In the genomic region with DNA sequence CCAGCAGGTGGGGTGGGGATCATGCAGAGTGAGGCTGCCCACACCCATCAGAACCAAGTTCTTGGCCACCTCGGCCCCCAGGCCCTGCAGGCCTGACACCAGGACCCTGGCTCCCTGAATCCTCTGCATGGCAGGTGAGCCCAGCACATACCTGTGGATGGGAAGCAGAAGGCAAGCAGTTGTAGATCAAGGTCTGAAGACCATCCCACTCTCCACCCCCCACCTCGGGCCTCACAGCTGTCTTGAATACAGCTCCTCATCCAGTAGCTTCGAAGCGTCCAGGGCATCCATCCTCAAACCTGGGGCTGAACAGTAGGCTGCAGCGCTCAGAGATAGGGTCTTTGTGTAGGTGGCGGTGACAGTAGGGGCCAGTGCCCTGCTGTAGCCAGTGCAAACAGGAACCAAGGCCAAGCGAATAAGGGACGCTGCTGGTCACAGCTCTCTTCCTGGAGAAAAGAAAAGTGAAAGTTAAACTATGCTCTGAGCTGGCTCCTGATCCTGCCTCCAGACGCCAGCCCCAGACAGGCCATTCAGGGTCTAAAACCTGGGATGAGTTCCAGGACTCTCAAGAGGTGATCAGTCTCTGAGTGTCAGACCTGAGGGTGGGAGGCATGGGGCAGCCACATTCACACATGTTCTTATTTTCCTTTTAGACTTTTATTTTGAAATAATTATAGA, we compare ENCODE assay signal across 8 cellular contexts. TPM values are rescaled to one million over a fixed set of nuclear protein-coding genes. Genes with fewer than 3 reads are reported as not detected.
DNase-seq lines count a peak whose midpoint lies in the region; ATAC-seq and TF ChIP-seq lines count a peak whose summit lies in the region.

A gene with protein sequence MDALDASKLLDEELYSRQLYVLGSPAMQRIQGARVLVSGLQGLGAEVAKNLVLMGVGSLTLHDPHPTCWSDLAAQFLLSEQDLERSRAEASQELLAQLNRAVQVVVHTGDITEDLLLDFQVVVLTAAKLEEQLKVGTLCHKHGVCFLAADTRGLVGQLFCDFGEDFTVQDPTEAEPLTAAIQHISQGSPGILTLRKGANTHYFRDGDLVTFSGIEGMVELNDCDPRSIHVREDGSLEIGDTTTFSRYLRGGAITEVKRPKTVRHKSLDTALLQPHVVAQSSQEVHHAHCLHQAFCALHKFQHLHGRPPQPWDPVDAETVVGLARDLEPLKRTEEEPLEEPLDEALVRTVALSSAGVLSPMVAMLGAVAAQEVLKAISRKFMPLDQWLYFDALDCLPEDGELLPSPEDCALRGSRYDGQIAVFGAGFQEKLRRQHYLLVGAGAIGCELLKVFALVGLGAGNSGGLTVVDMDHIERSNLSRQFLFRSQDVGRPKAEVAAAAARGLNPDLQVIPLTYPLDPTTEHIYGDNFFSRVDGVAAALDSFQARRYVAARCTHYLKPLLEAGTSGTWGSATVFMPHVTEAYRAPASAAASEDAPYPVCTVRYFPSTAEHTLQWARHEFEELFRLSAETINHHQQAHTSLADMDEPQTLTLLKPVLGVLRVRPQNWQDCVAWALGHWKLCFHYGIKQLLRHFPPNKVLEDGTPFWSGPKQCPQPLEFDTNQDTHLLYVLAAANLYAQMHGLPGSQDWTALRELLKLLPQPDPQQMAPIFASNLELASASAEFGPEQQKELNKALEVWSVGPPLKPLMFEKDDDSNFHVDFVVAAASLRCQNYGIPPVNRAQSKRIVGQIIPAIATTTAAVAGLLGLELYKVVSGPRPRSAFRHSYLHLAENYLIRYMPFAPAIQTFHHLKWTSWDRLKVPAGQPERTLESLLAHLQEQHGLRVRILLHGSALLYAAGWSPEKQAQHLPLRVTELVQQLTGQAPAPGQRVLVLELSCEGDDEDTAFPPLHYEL (minus strand): TSS at position 457 of the 678 bp plus-strand sequence. CDS start 166 bp downstream, at position 291.

- H2AFZ ChIP-seq in OCI-LY1 (ENCODE audit: low read length), result peak within 1 kb of the TSS; percentile 94; the same call in 1 of the 2 replicates

- H3K4me2 ChIP-seq in OCI-LY1 (ENCODE audit: low read length), result peak within 1 kb of the TSS; percentile 54

- H3K9me2 ChIP-seq in OCI-LY1 (ENCODE audit: low read depth, low read length), result no peaks in the 10 kb centered on the region

- H3K4me3 ChIP-seq in OCI-LY1 (ENCODE audit: low read depth, low read length, poor library complexity, severe bottlenecking), result peak within 1 kb of the TSS; percentile 25
- H3K4me3 ChIP-seq in astrocyte of the cerebellum (ENCODE audit: low read depth, low read length), result peak within 1 kb of the TSS; percentile 43
- no peak within 1 kb of the TSS for H3K4me3 ChIP-seq in iPS-15b (ENCODE audit: low read depth, low read length)

- H3K27me3 ChIP-seq in OCI-LY1 (ENCODE audit: insufficient read depth, low read length), result no peaks in the 10 kb centered on the region
- H3K27me3 ChIP-seq in iPS-15b (ENCODE audit: control insufficient read depth, insufficient read depth, low read length), result no peaks in the 10 kb centered on the region

- in situ Hi-C loops in astrocyte of the cerebellum (cut with HindIII; ENCODE audit: low sequenced_read_pairs), result no loop called here

- H3K79me2 ChIP-seq in OCI-LY1 (ENCODE audit: insufficient read depth, low read length), result no peaks in the 10 kb centered on the region

- no peaks in the 10 kb centered on the region for H3K9me3 ChIP-seq in OCI-LY1 (ENCODE audit: low read length)
- H3K9me3 ChIP-seq in iPS-15b (ENCODE audit: control insufficient read depth, insufficient read depth, low read length), result no peaks in the 10 kb centered on the region

- peaks cover 6% of the 10 kb centered on the region for H3K4me1 ChIP-seq in OCI-LY1 (ENCODE audit: insufficient read depth, low read length, severe bottlenecking)
- H3K4me1 ChIP-seq in iPS-15b (ENCODE audit: control insufficient read depth, insufficient read depth, low read length), result no peaks in the 10 kb centered on the region

- TF ChIP-seq CTCF in OCI-LY1 (IDR thresholded peaks at IDR 0.05; ENCODE audit: low read length), result no peak
- TF ChIP-seq CTCF in astrocyte of the cerebellum (IDR thresholded peaks at IDR 0.05; ENCODE audit: low read depth, low read length, missing control alignments), result no peak

- no peaks in the 10 kb centered on the region for H3F3A ChIP-seq in OCI-LY1 (ENCODE audit: insufficient read depth, low read length)

- DNase-seq in DMS79 (lab: John Stamatoyannopoulos, UW) (peak; percentile 20), astrocyte of the cerebellum (ENCODE audit: low read depth) (peak; percentile 82), SK-N-DZ (ENCODE audit: low spot score) (no peak)
- DNase-seq in stimulated activated CD4-positive, alpha-beta T cell treated with anti-CD3 and anti-CD28 coated beads, Interleukin-4, amount 100 ng/mL, for 1 hour, result peak; percentile 29

- ATAC-seq in GM21737 (IDR thresholded peaks at IDR 0.05; ENCODE audit: unreplicated experiment), result peak; percentile 68
- ATAC-seq in HG03460 (IDR thresholded peaks at IDR 0.05; ENCODE audit: unreplicated experiment), result no peak

- H4K20me1 ChIP-seq in OCI-LY1 (ENCODE audit: insufficient read depth, low read length), result no peaks in the 10 kb centered on the region

- H3K9ac ChIP-seq in OCI-LY1 (ENCODE audit: low read length) (peak within 1 kb of the TSS; percentile 19; the same call in 1 of the 2 replicates), iPS-15b (ENCODE audit: low read depth, low read length) (peak within 1 kb of the TSS; percentile 12)

- H3K27ac ChIP-seq in OCI-LY1 (ENCODE audit: low read depth, low read length, poor library complexity, severe bottlenecking), result no peak within 1 kb of the TSS

- no peaks in the 10 kb centered on the region for H3K36me3 ChIP-seq in OCI-LY1 (ENCODE audit: insufficient read depth, low read length)
- no peaks in the 10 kb centered on the region for H3K36me3 ChIP-seq in iPS-15b (ENCODE audit: control insufficient read depth, insufficient read depth, low read length)

RNA-seq across cellular contexts. Expression of the gene that starts here (rescaled TPM):
- 0.06 TPM in 1 of 2 replicates, not detected in the other for polyA plus RNA-seq in SK-N-DZ (2014; cell fraction: cytosol; rRNA removed)
- polyA plus RNA-seq in SK-N-DZ (2014; cell fraction: nucleus; rRNA removed), result 3.5 and 5.4 TPM in 2 replicates
